8 cellular contexts compared by ENCODE assay signal in the genomic region with DNA sequence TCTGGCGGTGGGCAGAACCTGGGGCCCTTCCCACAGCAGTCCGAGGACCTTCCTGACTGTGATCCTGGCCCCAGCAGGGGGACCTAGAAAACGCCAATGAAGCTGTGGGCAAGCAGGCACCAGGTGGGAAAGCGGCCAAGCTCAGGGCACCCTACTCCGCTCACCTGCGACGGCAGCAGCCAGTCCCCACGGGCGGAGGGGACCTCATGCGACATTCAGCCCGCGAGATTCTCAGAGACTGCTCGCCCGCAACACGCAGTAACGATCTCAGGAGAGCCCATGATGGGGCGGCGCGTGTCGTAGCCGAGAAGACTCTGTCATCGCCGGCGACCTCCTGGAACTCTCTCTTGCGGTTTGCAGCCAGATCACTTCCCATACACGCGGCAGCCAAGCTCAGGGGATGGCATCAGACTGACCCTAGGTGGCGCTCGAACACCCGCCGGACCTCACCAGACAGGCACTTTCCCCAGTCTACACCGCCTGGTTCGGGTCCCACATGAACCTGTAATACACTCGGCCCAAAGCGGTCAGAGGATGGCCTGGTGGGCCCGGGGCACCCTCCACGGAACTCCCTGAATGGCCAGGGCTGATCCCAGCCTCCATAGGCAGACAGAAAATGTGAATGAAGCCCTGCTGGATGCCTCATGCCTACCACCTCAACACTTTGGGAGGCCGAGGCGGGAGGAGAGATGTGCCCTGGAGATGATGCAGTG. TPM values are rescaled to one million over a fixed set of nuclear protein-coding genes. Genes with fewer than 3 reads are reported as not detected.
A peak's percentile ranks its signal among the peaks of the same experiment; 100 is the strongest.
DNase-seq lines count a peak whose midpoint lies in the region; ATAC-seq, FAIRE-seq and TF ChIP-seq lines count a peak whose summit lies in the region.

No MANE protein-coding gene starts in this region.

- ATAC-seq in central memory CD8-positive, alpha-beta T cell (replicated peaks; ENCODE audit: extremely low read depth, poor library complexity, severe bottlenecking) = peak; percentile 93
- ATAC-seq in GM18517 (IDR thresholded peaks at IDR 0.05; ENCODE audit: unreplicated experiment) = no peak

- H3K4me3 ChIP-seq in A673 (ENCODE audit: low read depth, low read length, poor library complexity, severe bottlenecking) = no peak overlapping the region
- peak overlapping the region in 1 of 2 donors; percentile 51 for H3K4me3 ChIP-seq in kidney (ENCODE audit: low read length in 2 of 2)

- TF ChIP-seq CTCF in A673 (conservative IDR thresholded peaks at IDR 0.05; ENCODE audit: low read depth, low read length) (peak; percentile 93), kidney (IDR thresholded peaks at IDR 0.05; ENCODE audit: borderline replicate concordance, extremely low read depth, insufficient read depth) (peak; percentile 79)

- CTCF ChIA-PET in A673 (lab: Charles Lee) = interaction anchor here (0.5 to 1.1 kb wide), 5 partner anchors 9 to 243 kb away, joined by 3 to 6 read pairs (median 4); partner anchors contain the start of genes MAN2B1 and WDR83

- intact Hi-C loops in A673 (cut with micrococcal nuclease; ENCODE audit: unreplicated experiment) (loop anchor here (10.0 kb wide), 1 partner anchor 755 kb away; the partner anchor contains the start of gene ZNF69), kidney (cut with DNase I) (no loop called here)

- peaks cover 14% of the 10 kb centered on the region for H3K4me1 Mint-ChIP-seq in central memory CD8-positive, alpha-beta T cell

- H3K27ac ChIP-seq in A673 (ENCODE audit: low read depth, low read length, poor library complexity, severe bottlenecking) (no peak overlapping the region), kidney (ENCODE audit: low read depth in 2 of 2, low read length in 2 of 2) (no peak overlapping the region)

- no peaks in the 10 kb centered on the region for H3K27me3 Mint-ChIP-seq in central memory CD8-positive, alpha-beta T cell

- H3K9ac ChIP-seq in kidney (ENCODE audit: low read length in 2 of 2) = peak overlapping the region; percentile 41 to 55

- peak; percentile 87 for DNase-seq in A673 (ENCODE audit: low spot score)
- DNase-seq in GM19239 (ENCODE audit: insufficient read length, low spot score) = peak; percentile 91
- peak; percentile 30 to 37 for DNase-seq in NCI-H1930 (lab: John Stamatoyannopoulos, UW)
- peak; percentile 64 for DNase-seq in activated CD4-positive, CD25-positive, alpha-beta regulatory T cell treated with anti-CD3 and anti-CD28 coated beads, Interleukin-2, amount 50 U/mL, for 16 hours (ENCODE audit: low read depth, low spot score)
- DNase-seq in central memory CD8-positive, alpha-beta T cell (ENCODE audit: low spot score in 2 of 2) = peak; percentile 66 to 76
- DNase-seq in kidney = peak; percentile 93
- peak; percentile 75 for DNase-seq in stimulated activated CD4-positive, alpha-beta T cell treated with anti-CD3 and anti-CD28 coated beads, Interleukin-15, amount 100 ng/mL, for 1 hour (ENCODE audit: low read depth in 1 of 2, low spot score in 1 of 2)

- H3K27me3 ChIP-seq in A673 (replicated peaks; ENCODE audit: insufficient read depth, low read depth, low read length, poor library complexity) = no peaks in the 10 kb centered on the region

- H3K36me3 Mint-ChIP-seq in central memory CD8-positive, alpha-beta T cell (ENCODE audit: insufficient read depth) = peaks cover 8% of the 10 kb centered on the region

- H3K27ac Mint-ChIP-seq in central memory CD8-positive, alpha-beta T cell (ENCODE audit: low read depth) = peak overlapping the region; percentile 91

- peak overlapping the region; percentile 71 for H3K4me3 Mint-ChIP-seq in central memory CD8-positive, alpha-beta T cell

- FAIRE-seq in GM19239 (lab: Jason Lieb, UNC) (peak; percentile 94), kidney (lab: Jason Lieb, UNC) (no peak)

- no peaks in the 10 kb centered on the region for H3K36me3 ChIP-seq in A673 (ENCODE audit: insufficient read depth, low read length, poor library complexity, severe bottlenecking)
- no peaks in the 10 kb centered on the region for H3K36me3 ChIP-seq in kidney (ENCODE audit: control insufficient read depth in 1 of 2, insufficient read depth in 2 of 2, low read length in 2 of 2)

- BruUV-seq in A673 (replicated peaks; lab: Mats Ljungman, UMichigan) = no TSS peak

- no peaks in the 10 kb centered on the region for H3K4me1 ChIP-seq in A673 (ENCODE audit: insufficient read depth, low read length, poor library complexity, severe bottlenecking)
- H3K4me1 ChIP-seq in kidney (ENCODE audit: control insufficient read depth in 1 of 2, insufficient read depth in 1 of 2, low read depth in 1 of 2, low read length in 2 of 2) = peaks cover 0 to 6% of the 10 kb centered on the region in 2 donors

- POLR2A ChIA-PET in A673 (lab: Charles Lee; ENCODE audit: low non-redundant PET) = no interaction called here

- H3K9me3 ChIP-seq in A673 (ENCODE audit: low read depth, low read length, poor library complexity, severe bottlenecking) = no peaks in the 10 kb centered on the region
- H3K9me3 ChIP-seq in kidney (ENCODE audit: control insufficient read depth in 1 of 2, low read length in 2 of 2) = no peaks in the 10 kb centered on the region

- no peaks in the 10 kb centered on the region for H3K9me3 Mint-ChIP-seq in central memory CD8-positive, alpha-beta T cell

RNA-seq across cellular contexts. Expression of gene MAN2B1, which starts 26.5 kb away (rescaled TPM):
- 64.4 and 67.1 TPM in 2 replicates for total RNA-seq in A673 (2021)
- total RNA-seq in kidney = 90.5 TPM
- 63.9 TPM for polyA plus RNA-seq in kidney (ENCODE audit: insufficient read depth, low read depth, low replicate concordance)

RNA-seq across cellular contexts. Expression of gene WDR83, which starts 26.6 kb away (rescaled TPM):
- total RNA-seq in A673 (2021) (19.4 and 24.5 TPM in 2 replicates), kidney (10.5 TPM)
- 21.2 TPM for polyA plus RNA-seq in kidney (ENCODE audit: insufficient read depth, low read depth, low replicate concordance)

RNA-seq across cellular contexts. Expression of gene ZNF791, which starts 29.3 kb away (rescaled TPM):
- total RNA-seq in A673 (2021) (22.9 and 26.0 TPM in 2 replicates), kidney (34.7 TPM)
- polyA plus RNA-seq in kidney (ENCODE audit: insufficient read depth, low read depth, low replicate concordance) = 6.5 TPM

RNA-seq across cellular contexts. Expression of gene ZNF490, which starts 29.4 kb away (rescaled TPM):
- 7.7 and 9.5 TPM in 2 replicates for total RNA-seq in A673 (2021)
- total RNA-seq in kidney = 14.3 TPM
- 1.0 TPM for polyA plus RNA-seq in kidney (ENCODE audit: insufficient read depth, low read depth, low replicate concordance)

RNA-seq across cellular contexts. Expression of gene DHPS, which starts 41.6 kb away (rescaled TPM):
- total RNA-seq in A673 (2021) (117 and 127 TPM in 2 replicates), kidney (75.9 TPM)
- 61.3 TPM for polyA plus RNA-seq in kidney (ENCODE audit: insufficient read depth, low read depth, low replicate concordance)

Comparison
In these comparisons a context has a peak if more than half of its experiments do, and no peak if none do; other contexts are left out.
1. DNase-seq: peak in every context shown above with its lines; median percentile 93 in kidney; 91 in GM19239; 87 in A673; 75 in stimulated activated CD4-positive, alpha-beta T cell treated with anti-CD3 and anti-CD28 coated beads, Interleukin-15, amount 100 ng/mL, for 1 hour; 71 in central memory CD8-positive, alpha-beta T cell; 64 in activated CD4-positive, CD25-positive, alpha-beta regulatory T cell treated with anti-CD3 and anti-CD28 coated beads, Interleukin-2, amount 50 U/mL, for 16 hours; 34 in NCI-H1930.